Comparison of ENCODE assay signal across 13 cellular contexts in the genomic region with DNA sequence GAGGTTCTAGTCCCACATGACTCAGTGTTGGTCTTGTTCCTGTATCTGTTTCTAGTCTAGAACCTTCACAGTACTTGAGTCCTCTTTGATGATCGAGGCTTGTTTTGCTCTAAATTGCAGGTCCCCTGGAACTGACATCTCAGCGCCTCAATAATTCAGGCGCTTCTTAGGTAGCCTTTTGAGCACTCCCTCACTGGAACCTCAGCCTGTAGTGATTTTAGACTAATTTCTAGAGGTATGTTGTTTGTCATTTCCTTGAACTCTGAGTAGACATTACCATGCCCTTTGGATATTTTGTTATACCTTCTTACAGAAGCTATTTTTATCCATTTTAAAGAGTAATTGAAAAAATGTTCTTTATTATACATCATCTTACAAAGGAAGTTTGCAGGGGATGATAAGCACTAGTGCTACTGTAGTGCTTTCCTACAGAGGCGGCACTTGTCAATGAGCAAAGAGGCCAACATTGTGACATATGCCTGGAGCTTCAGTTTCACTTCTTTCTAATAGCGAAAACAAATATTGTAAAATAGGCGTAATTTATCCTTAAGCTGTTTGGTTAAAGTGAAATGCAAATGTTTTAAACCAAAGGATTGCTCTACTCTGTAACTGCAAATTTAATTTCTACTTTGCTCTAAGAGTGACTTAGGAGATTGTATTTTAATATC.
DNase-seq lines count a peak whose midpoint lies in the region; ATAC-seq lines count a peak whose summit lies in the region.
"Had no signal": no experiment of that assay in that cellular context is flagged by ENCODE, and none has a peak within 500 bp of the region (broad histone marks: within the 10 kb centered on the region; RNA-seq: fewer than 3 reads in every experiment).

No MANE protein-coding gene starts in this region.

- no peaks in the 10 kb centered on the region for H3K9me3 Mint-ChIP-seq in stimulated activated memory B cell treated with anti-CD40 and anti-IgM and Interleukin-4, amounts not matched to agents 10 μg/mL and 1 μg/mL and 100 μg/mL, for 72 hours
- H3K9me3 Mint-ChIP-seq: activated CD4-positive, alpha-beta memory T cell treated with anti-CD3 and anti-CD28 coated beads for 36 hours; activated naive CD4-positive, alpha-beta T cell treated with anti-CD3 and anti-CD28 coated beads, Interleukin-2, amount 50 U/mL, for 24 hours; naive thymus-derived CD8-positive, alpha-beta T cell had no signal

- ATAC-seq in GM19324 (IDR thresholded peaks at IDR 0.05; ENCODE audit: low FRiP score, unreplicated experiment) (peak; percentile 68), HG02588 (IDR thresholded peaks at IDR 0.05; ENCODE audit: unreplicated experiment) (peak; percentile 75), HG03565 (IDR thresholded peaks at IDR 0.05; ENCODE audit: unreplicated experiment) (peak; percentile 63)
- peak; percentile 67 for ATAC-seq in stimulated activated memory B cell treated with anti-CD40 and anti-IgM and Interleukin-4, amounts not matched to agents 10 μg/mL and 1 μg/mL and 100 μg/mL, for 72 hours
- ATAC-seq: naive thymus-derived CD8-positive, alpha-beta T cell had no signal

- no peaks in the 10 kb centered on the region for H3K27me3 Mint-ChIP-seq in stimulated activated memory B cell treated with anti-CD40 and anti-IgM and Interleukin-4, amounts not matched to agents 10 μg/mL and 1 μg/mL and 100 μg/mL, for 72 hours
- H3K27me3 Mint-ChIP-seq: activated CD4-positive, alpha-beta memory T cell treated with anti-CD3 and anti-CD28 coated beads for 36 hours; activated naive CD4-positive, alpha-beta T cell treated with anti-CD3 and anti-CD28 coated beads, Interleukin-2, amount 50 U/mL, for 24 hours; naive thymus-derived CD8-positive, alpha-beta T cell had no signal

- peaks cover 22% of the 10 kb centered on the region for H3K36me3 Mint-ChIP-seq in stimulated activated memory B cell treated with anti-CD40 and anti-IgM and Interleukin-4, amounts not matched to agents 10 μg/mL and 1 μg/mL and 100 μg/mL, for 72 hours

- peaks cover 8% of the 10 kb centered on the region for H3K4me1 Mint-ChIP-seq in stimulated activated memory B cell treated with anti-CD40 and anti-IgM and Interleukin-4, amounts not matched to agents 10 μg/mL and 1 μg/mL and 100 μg/mL, for 72 hours
- H3K4me1 Mint-ChIP-seq: activated naive CD4-positive, alpha-beta T cell treated with anti-CD3 and anti-CD28 coated beads, Interleukin-2, amount 50 U/mL, for 24 hours had no signal

- H3K27ac Mint-ChIP-seq in stimulated activated memory B cell treated with anti-CD40 and anti-IgM and Interleukin-4, amounts not matched to agents 10 μg/mL and 1 μg/mL and 100 μg/mL, for 72 hours: no peak overlapping the region
- H3K27ac Mint-ChIP-seq: activated CD4-positive, alpha-beta memory T cell treated with anti-CD3 and anti-CD28 coated beads for 36 hours; activated naive CD4-positive, alpha-beta T cell treated with anti-CD3 and anti-CD28 coated beads, Interleukin-2, amount 50 U/mL, for 24 hours; naive thymus-derived CD8-positive, alpha-beta T cell had no signal

- no peak overlapping the region for H3K4me3 Mint-ChIP-seq in stimulated activated memory B cell treated with anti-CD40 and anti-IgM and Interleukin-4, amounts not matched to agents 10 μg/mL and 1 μg/mL and 100 μg/mL, for 72 hours
- H3K4me3 Mint-ChIP-seq: activated CD4-positive, alpha-beta memory T cell treated with anti-CD3 and anti-CD28 coated beads for 36 hours; activated naive CD4-positive, alpha-beta T cell treated with anti-CD3 and anti-CD28 coated beads, Interleukin-2, amount 50 U/mL, for 24 hours; naive thymus-derived CD8-positive, alpha-beta T cell had no signal

- DNase-seq in mesenteric fat pad (ENCODE audit: low spot score) (no peak), SHP77 (lab: John Stamatoyannopoulos, UW) (no peak), LoVo (ENCODE audit: low spot score) (no peak)
- DNase-seq: activated CD4-positive, alpha-beta memory T cell treated with anti-CD3 and anti-CD28 coated beads for 36 hours; colonic mucosa; COR-L47; naive thymus-derived CD8-positive, alpha-beta T cell; stimulated activated CD4-positive, alpha-beta T cell treated with anti-CD3 and anti-CD28 coated beads, Interleukin-12 subunit alpha, Interleukin-12 subunit beta, amount 100 ng/mL, for 4 hours had no signal
